8 cellular contexts compared by ENCODE assay signal in genomic region chr5:163565931-163566608, GRCh38.
DNase-seq lines count a peak whose midpoint lies in the region; ATAC-seq and TF ChIP-seq lines count a peak whose summit lies in the region.

No MANE protein-coding gene starts in this region.

- H3K9me3 ChIP-seq in parathyroid adenoma (ENCODE audit: control insufficient read depth, low read length), result no peaks in the 10 kb centered on the region

- H3K9ac ChIP-seq in parathyroid adenoma, result no peak overlapping the region

- H3K36me3 Mint-ChIP-seq in IgD-negative memory B cell, result no peaks in the 10 kb centered on the region

- no peak for TF ChIP-seq CTCF in parathyroid adenoma (IDR thresholded peaks at IDR 0.05)

- H3K4me1 Mint-ChIP-seq in IgD-negative memory B cell, result peaks cover 7 to 17% (median 8%) of the 10 kb centered on the region in 3 donors

- H3K4me3 Mint-ChIP-seq in IgD-negative memory B cell, result peak overlapping the region in 3 of 4 donors; percentile 71 to 82 (median 79)

- H3K4me3 ChIP-seq in parathyroid adenoma (ENCODE audit: low read depth, low read length), result peak overlapping the region; percentile 49

- H2AFZ ChIP-seq in parathyroid adenoma, result peak overlapping the region; percentile 61

- peak; percentile 55 for ATAC-seq in GM21526 (IDR thresholded peaks at IDR 0.05; ENCODE audit: low FRiP score, unreplicated experiment)

- no peaks in the 10 kb centered on the region for H3K4me1 ChIP-seq in parathyroid adenoma

- DNase-seq in ELF-1 (ENCODE audit: low read depth, low spot score), result peak; percentile 89
- peak; percentile 7 for DNase-seq in activated gamma-delta T cell (lab: John Stamatoyannopoulos, UW)
- DNase-seq in head of caudate nucleus, result peak in 38 of 42 donors; percentile 7 to 64 (median 34)
- DNase-seq in epidermal melanocyte (ENCODE audit: insufficient read length, low spot score), result no peak
- DNase-seq in NCI-H82 (lab: John Stamatoyannopoulos, UW), result no peak

- H3K27ac Mint-ChIP-seq in IgD-negative memory B cell, result no peak overlapping the region

- H3K27me3 Mint-ChIP-seq in IgD-negative memory B cell, result peaks cover 32% of the 10 kb centered on the region

- no peaks in the 10 kb centered on the region for H3K9me3 Mint-ChIP-seq in IgD-negative memory B cell

- intact Hi-C loops in head of caudate nucleus (cut with DNase I), result loop anchor here (10.0 kb wide), 1 partner anchor 939 kb away; no protein-coding TSS in a partner anchor

- H3K4me2 ChIP-seq in parathyroid adenoma (ENCODE audit: low read length), result peak overlapping the region; percentile 71

- H3K27me3 ChIP-seq in parathyroid adenoma (ENCODE audit: control insufficient read depth, insufficient read depth, low read length), result no peaks in the 10 kb centered on the region

- no peaks in the 10 kb centered on the region for H3K79me2 ChIP-seq in parathyroid adenoma

- no peak overlapping the region for H3K27ac ChIP-seq in parathyroid adenoma

- no peaks in the 10 kb centered on the region for H3K36me3 ChIP-seq in parathyroid adenoma (ENCODE audit: control insufficient read depth, insufficient read depth, low read length)

Comparison
In these comparisons a context has a peak if more than half of its experiments do, and no peak if none do; other contexts are left out.
1. DNase-seq: peak in ELF-1 (single experiment), activated gamma-delta T cell (single experiment) and head of caudate nucleus (38 of 42); none in epidermal melanocyte (single experiment) and NCI-H82 (single experiment).